ENCODE assay signal across 23 cellular contexts in the genomic region with DNA sequence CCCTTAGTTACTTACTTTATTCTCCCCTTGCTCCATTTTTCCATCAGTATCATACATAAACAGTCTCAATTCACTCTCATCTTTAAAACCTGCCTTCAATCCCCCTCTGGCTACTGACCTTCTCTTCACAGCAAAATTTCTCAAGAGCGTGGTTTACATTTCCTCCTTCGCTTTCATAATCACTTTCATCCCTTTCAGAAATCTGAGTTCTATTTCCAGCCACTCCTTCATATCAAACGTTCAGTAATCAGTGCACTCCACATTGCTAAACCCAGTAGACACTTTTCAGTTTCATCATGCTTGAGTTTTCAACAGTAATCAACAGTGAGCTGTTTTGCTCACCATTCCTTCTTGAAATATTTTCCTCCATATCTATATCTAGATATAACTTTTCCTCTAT.
DNase-seq lines count a peak whose midpoint lies in the region; ATAC-seq and TF ChIP-seq lines count a peak whose summit lies in the region.
"Had no signal": no experiment of that assay in that cellular context is flagged by ENCODE, and none has a peak within 500 bp of the region (broad histone marks: within the 10 kb centered on the region; RNA-seq: fewer than 3 reads in every experiment).

No MANE protein-coding gene starts in this region.

- H3K36me3 ChIP-seq in HEK293 (ENCODE audit: control insufficient read depth in 2 of 2, insufficient read depth in 1 of 2, low read length in 2 of 2), result no peaks in the 10 kb centered on the region
- H3K36me3 ChIP-seq: esophagus squamous epithelium, uterus had no signal

- no peaks in the 10 kb centered on the region for H3K4me1 ChIP-seq in HEK293 (ENCODE audit: control insufficient read depth, insufficient read depth, low read length)
- H3K4me1 ChIP-seq: esophagus squamous epithelium, testis, uterus had no signal

- POLR2A ChIA-PET in HEK293 (lab: Yijun Ruan, JAX), result no interaction called here

- DNase-seq in NCI-H226, result peak; percentile 79
- DNase-seq in amniotic epithelial cell (ENCODE audit: low read depth), result peak; percentile 85
- no peak for DNase-seq in omental fat pad (ENCODE audit: low spot score)
- DNase-seq in GM10266 (ENCODE audit: extremely low spot score), result no peak
- DNase-seq: activated effector memory CD4-positive, alpha-beta T cell treated with anti-CD3 and anti-CD28 coated beads, Interleukin-2, amount 50 U/mL, for 16 hours; activated naive CD8-positive, alpha-beta T cell treated with anti-CD3 and anti-CD28 coated beads, Interleukin-2, amount 10 ng/mL, durations not matched to agents 7 days and 5 days; activated T-cell treated with anti-CD3 and anti-CD28 coated beads for 4 hours; Calu3; dermis blood vessel endothelial cell; esophagus squamous epithelium; H7; naive B cell; NCI-H1694; NCI-H510A treated with DMSO at 0.1 percent for 48 hours; nucleus accumbens; stimulated activated naive CD4-positive, alpha-beta T cell treated with Interleukin-2 at 50 U/mL for 16 hours; testis; uterus had no signal

- H3K27ac ChIP-seq in HEK293 (ENCODE audit: extremely low read depth, low read depth, low read length), result no peak overlapping the region
- H3K27ac ChIP-seq: esophagus squamous epithelium, testis, uterus had no signal

- no peaks in the 10 kb centered on the region for H3K9me3 ChIP-seq in HEK293 (ENCODE audit: control insufficient read depth, insufficient read depth, low read depth, low read length)
- H3K9me3 ChIP-seq: esophagus squamous epithelium, testis, uterus had no signal

- ATAC-seq in omental fat pad (ENCODE audit: low FRiP score) (peak; percentile 78), HG02884 (IDR thresholded peaks at IDR 0.05; ENCODE audit: unreplicated experiment) (no peak), GM19455 (IDR thresholded peaks at IDR 0.05; ENCODE audit: unreplicated experiment) (no peak), GM21390 (IDR thresholded peaks at IDR 0.05; ENCODE audit: unreplicated experiment) (no peak)
- ATAC-seq: K562 had no signal

- TF ChIP-seq CTCF in HEK293 (tag by site-specific recombination; IDR thresholded peaks at IDR 0.05), result no peak
- no peak for TF ChIP-seq CTCF in omental fat pad (IDR thresholded peaks at IDR 0.05)
- TF ChIP-seq CTCF in GM10266 (IDR thresholded peaks at IDR 0.05; ENCODE audit: control insufficient read depth, insufficient read depth, low read depth, missing control alignments), result no peak

- H3K4me3 ChIP-seq in HEK293 (ENCODE audit: low read depth, low read length), result no peak overlapping the region
- H3K4me3 ChIP-seq: esophagus squamous epithelium, K562, testis, uterus had no signal

- CTCF ChIA-PET in HEK293 (lab: Yijun Ruan, JAX), result no interaction called here

TF ChIP-seq in HEK293, 187 proteins besides CTCF, POLR2A, EP300 and RAD21:
- no peak for TF ChIP-seq ZNF704 (tag by site-specific recombination; IDR thresholded peaks at IDR 0.05)
- 0 out of 2 replicates have a peak, but pooled peaks have one; percentile 32 for TF ChIP-seq PRDM1 (tag by site-specific recombination; IDR thresholded peaks at IDR 0.05)

Comparison
In these comparisons a context has a peak if more than half of its experiments do, and no peak if none do; other contexts are left out.
1. DNase-seq: peak in NCI-H226 (single experiment) and amniotic epithelial cell (single experiment); none in omental fat pad (single experiment) and GM10266 (single experiment).